ENCODE assay signal across 11 cellular contexts in the genomic region with DNA sequence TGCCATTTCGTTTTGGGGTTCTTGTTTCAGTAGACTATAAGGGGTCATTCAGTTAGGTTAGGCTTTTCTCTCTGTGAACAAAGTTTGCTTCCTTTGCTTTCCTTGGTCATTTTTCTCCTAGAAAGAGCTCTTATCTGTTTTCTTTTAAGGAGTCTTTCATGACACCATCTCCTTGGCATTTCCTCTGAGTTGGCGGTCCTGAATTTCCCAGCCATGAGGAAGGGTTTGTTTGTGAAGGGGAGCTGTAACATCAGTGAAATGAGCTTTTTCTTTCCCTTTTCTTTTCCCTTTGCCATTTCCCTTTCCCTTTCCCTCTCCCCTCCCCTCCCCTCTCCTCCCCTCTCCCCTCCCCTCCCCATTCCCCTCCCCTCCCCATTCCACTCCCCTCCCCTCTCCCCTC.
DNase-seq lines count a peak whose midpoint lies in the region; ATAC-seq, FAIRE-seq and TF ChIP-seq lines count a peak whose summit lies in the region.
"Had no signal": no experiment of that assay in that cellular context is flagged by ENCODE, and none has a peak within 500 bp of the region (broad histone marks: within the 10 kb centered on the region; RNA-seq: fewer than 3 reads in every experiment).

No MANE protein-coding gene starts in this region.

- H2AFZ ChIP-seq in IMR-90 (replicated peaks; ENCODE audit: low read length, poor library complexity): no peak overlapping the region
- H2AFZ ChIP-seq in HepG2 (ENCODE audit: low read length): no peak overlapping the region

- no peaks in the 10 kb centered on the region for H3K36me3 Mint-ChIP-seq in chondrocyte (ENCODE audit: low read depth)
- H3K36me3 Mint-ChIP-seq: naive B cell had no signal

- dilution Hi-C loops in IMR-90 (cut with HindIII; ENCODE audit: low sequenced_read_pairs, unreplicated experiment): no loop called here

- H3K9ac ChIP-seq in IMR-90 (ENCODE audit: low read depth, low read length) (no peak overlapping the region), HepG2 (ENCODE audit: insufficient read depth, low read depth, low read length) (no peak overlapping the region)

- H3K56ac ChIP-seq in IMR-90 (ENCODE audit: extremely low read depth, insufficient read depth, low read length): no peak overlapping the region; the same call in 1 of the 2 replicates

- intact Hi-C loops in IMR-90 (cut with micrococcal nuclease) (no loop called here), HepG2 (cut with micrococcal nuclease; ENCODE audit: unreplicated experiment) (no loop called here)

- no CpG with 5 or more reads among the region's 2 CpGs for WGBS in IMR-90 (ENCODE audit: extremely low coverage in 2 of 2, insufficient read length in 1 of 2), 2 experiments
- 88% methylated on average over 2 of the region's 2 CpGs for WGBS in HepG2 (ENCODE audit: low lambda C conversion rate)

- no peaks in the 10 kb centered on the region for H3K9me3 Mint-ChIP-seq in chondrocyte (ENCODE audit: low read depth)
- H3K9me3 Mint-ChIP-seq: CD4-positive, alpha-beta T cell; effector memory CD8-positive, alpha-beta T cell; naive B cell had no signal

- H3K4ac ChIP-seq in IMR-90 (ENCODE audit: low read depth, low read length): no peak overlapping the region

- no peak overlapping the region for H4K5ac ChIP-seq in IMR-90 (ENCODE audit: low read depth, low read length)

- no peak overlapping the region for H3K23ac ChIP-seq in IMR-90 (ENCODE audit: low read depth, low read length)

- no peaks in the 10 kb centered on the region for H3K27me3 Mint-ChIP-seq in chondrocyte (ENCODE audit: low read depth)
- H3K27me3 Mint-ChIP-seq: CD4-positive, alpha-beta T cell; effector memory CD8-positive, alpha-beta T cell; naive B cell had no signal

- no peak overlapping the region for H2AK5ac ChIP-seq in IMR-90 (ENCODE audit: low read depth, low read length)

- peaks cover 74% of the 10 kb centered on the region for H3K4me1 Mint-ChIP-seq in chondrocyte (ENCODE audit: low read depth)

- peaks cover 94% of the 10 kb centered on the region for H3K79me2 ChIP-seq in HepG2 (ENCODE audit: insufficient read depth, low read length)

- CTCF ChIA-PET in AG04449 (lab: Yijun Ruan, JAX) (interaction anchor here (0.9 to 3.3 kb wide), 4 partner anchors 9 to 372 kb away, joined by 3 to 17 read pairs (median 4); partner anchors contain the start of gene CREG2), IMR-90 (lab: Yijun Ruan, JAX) (interaction anchor here (0.9 to 1.5 kb wide), 3 partner anchors 12 to 73 kb away, joined by 3 read pairs; no protein-coding TSS in a partner anchor), HepG2 (lab: Yijun Ruan, JAX; ENCODE audit: low intra/inter-chr PET ratio, low total read pairs) (no interaction called here)

- 0 out of 4 replicates have a peak overlapping the region, but pooled peaks of 1 of the 2 experiments have one; percentile 50 for H4K8ac ChIP-seq in IMR-90 (ENCODE audit: low read depth in 2 of 2, low read length in 2 of 2)

- TF ChIP-seq CTCF in AG04449 (IDR thresholded peaks at IDR 0.05; ENCODE audit: insufficient read depth, low read length, missing control alignments) (no peak), IMR-90 (conservative IDR thresholded peaks at IDR 0.05; ENCODE audit: low read depth, low read length) (no peak), chondrocyte (IDR thresholded peaks at IDR 0.05) (no peak), HepG2 (CRISPR knock-in tag; IDR thresholded peaks at IDR 0.05) (no peak)

- no peak overlapping the region for H2BK15ac ChIP-seq in IMR-90 (ENCODE audit: low read depth, low read length)

- no peak overlapping the region for H2AK9ac ChIP-seq in IMR-90 (replicated peaks; ENCODE audit: low read depth, low read length, poor library complexity)

- peak; percentile 80 for DNase-seq in AG04449 (ENCODE audit: low read depth, low spot score)
- DNase-seq in IMR-90: peak; percentile 97
- no peak for DNase-seq in chondrocyte (ENCODE audit: low spot score)
- DNase-seq in HepG2 (ENCODE audit: low spot score): no peak
- no peak for DNase-seq in stimulated activated CD4-positive, alpha-beta T cell treated with anti-CD3 and anti-CD28 coated beads, Interleukin-1b, Interleukin-23, amount 100 ng/mL, for 48 hours
- no peak for DNase-seq in NCI-H345 (lab: John Stamatoyannopoulos, UW)
- DNase-seq in NCI-H2227 (lab: John Stamatoyannopoulos, UW; ENCODE audit: unreplicated experiment): no peak
- no peak for DNase-seq in KBM-7
- DNase-seq: CD4-positive, alpha-beta T cell; effector memory CD8-positive, alpha-beta T cell; naive B cell had no signal

- no peak overlapping the region for H3K4me2 ChIP-seq in IMR-90 (ENCODE audit: low read depth, low read length)
- no peak overlapping the region for H3K4me2 ChIP-seq in HepG2 (ENCODE audit: low read depth, low read length)

- H3K27ac Mint-ChIP-seq in chondrocyte (ENCODE audit: unreplicated experiment): peak overlapping the region; percentile 98

- no peak overlapping the region for H2BK20ac ChIP-seq in IMR-90 (ENCODE audit: low read depth, low read length)

- H3K4me3 ChIP-seq in AG04449 (ENCODE audit: low read depth, low read length) (no peak overlapping the region), IMR-90 (ENCODE audit: insufficient read depth, low read depth, low read length) (no peak overlapping the region), HepG2 (replicated peaks in 1 of 3; ENCODE audit: insufficient read depth in 1 of 3, low read depth in 2 of 3, low read length in 3 of 3) (no peak overlapping the region)

- H3K4me3 Mint-ChIP-seq in chondrocyte (ENCODE audit: unreplicated experiment): peak overlapping the region; percentile 40

- in situ Hi-C loops in IMR-90 (cut with MboI; ENCODE audit: low sequenced_read_pairs): no loop called here
- in situ Hi-C loops in HepG2 (cut with HindIII; ENCODE audit: extremely low pct_ligation_motif_present, low pct_unique_long_range_greater_than_20kb): no loop called here
- in situ Hi-C loops in KBM-7 (cut with MboI; ENCODE audit: low pct_unique_long_range_greater_than_20kb, low sequenced_read_pairs): no loop called here

- no peaks in the 10 kb centered on the region for H3K36me3 ChIP-seq in IMR-90 (ENCODE audit: control insufficient read depth, insufficient read depth, low read length)
- H3K36me3 ChIP-seq in HepG2 (replicated peaks in 1 of 2; ENCODE audit: control insufficient read depth in 1 of 2, insufficient read depth in 2 of 2, low read length in 2 of 2): 0 out of 5 replicates have a peak, but pooled peaks cover 0 to 1% of the 10 kb centered on the region in 2 experiments

- H3K9me1 ChIP-seq in IMR-90 (ENCODE audit: insufficient read depth, low read length): peaks cover 33% of the 10 kb centered on the region

- TF ChIP-seq POLR2A in IMR-90 (IDR thresholded peaks at IDR 0.05; ENCODE audit: low read depth, low read length) (no peak), HepG2 (IDR thresholded peaks at IDR 0.05; ENCODE audit: insufficient read depth in 1 of 2, low read depth in 2 of 2, low read length in 2 of 2) (no peak)

- TF ChIP-seq RAD21 in IMR-90 (IDR thresholded peaks at IDR 0.05; ENCODE audit: low read length): no peak; the same call in 1 of the 2 replicates
- TF ChIP-seq RAD21 in HepG2 (CRISPR knock-in tag; IDR thresholded peaks at IDR 0.05): no peak

- FAIRE-seq in HepG2 (lab: Jason Lieb, UNC): no peak

- no peaks in the 10 kb centered on the region for H3K27me3 ChIP-seq in IMR-90 (ENCODE audit: control insufficient read depth, insufficient read depth, low read length)
- no peaks in the 10 kb centered on the region for H3K27me3 ChIP-seq in HepG2 (ENCODE audit: control insufficient read depth in 1 of 2, insufficient read depth in 2 of 2, low read length in 2 of 2)

- H3K4me1 ChIP-seq in IMR-90 (ENCODE audit: control insufficient read depth, insufficient read depth, low read length) (peaks cover 26% of the 10 kb centered on the region), HepG2 (ENCODE audit: insufficient read depth, low read length) (peaks cover 87% of the 10 kb centered on the region)

- BruUV-seq in IMR-90 (replicated peaks; lab: Mats Ljungman, UMichigan) (no TSS peak), HepG2 (replicated peaks; lab: Mats Ljungman, UMichigan) (no TSS peak)

- no peak overlapping the region for H3K18ac ChIP-seq in IMR-90 (ENCODE audit: low read depth, low read length)

- ATAC-seq in IMR-90 (ENCODE audit: low read depth): peak; percentile 74
- ATAC-seq in HepG2: no peak
- ATAC-seq: effector memory CD8-positive, alpha-beta T cell had no signal

- peaks cover 47% of the 10 kb centered on the region for H4K20me1 ChIP-seq in IMR-90 (ENCODE audit: insufficient read depth, low read length)
- H4K20me1 ChIP-seq in HepG2 (ENCODE audit: insufficient read depth, low read length): peaks cover 53% of the 10 kb centered on the region

- H4K91ac ChIP-seq in IMR-90 (ENCODE audit: insufficient read depth, low read depth, low read length): no peak overlapping the region

- H3K79me1 ChIP-seq in IMR-90 (ENCODE audit: low read depth in 1 of 2, low read length in 2 of 2): peaks cover 5 to 72% of the 10 kb centered on the region in 2 experiments

- no peak overlapping the region for H3K14ac ChIP-seq in IMR-90 (replicated peaks; ENCODE audit: low read depth, low read length)

- peak overlapping the region; percentile 49; the same call in 1 of the 2 replicates for H2BK120ac ChIP-seq in IMR-90 (ENCODE audit: low read depth, low read length)

- peak overlapping the region; percentile 28 for H2BK5ac ChIP-seq in IMR-90 (ENCODE audit: low read depth, low read length, poor library complexity, severe bottlenecking)

- POLR2A ChIA-PET in AG04449 (lab: Yijun Ruan, JAX) (interaction anchor here (0.6 to 1.3 kb wide), 4 partner anchors 8 to 266 kb away, joined by 4 to 9 read pairs (median 5); no protein-coding TSS in a partner anchor), IMR-90 (lab: Charles Lee; ENCODE audit: unreplicated experiment) (interaction anchor here (0.7 kb wide), 1 partner anchor 568 kb away, joined by 4 read pairs; no protein-coding TSS in a partner anchor), HepG2 (lab: Yijun Ruan, JAX) (no interaction called here)

- H3K9me3 ChIP-seq in IMR-90 (ENCODE audit: control insufficient read depth, insufficient read depth, low read length) (no peaks in the 10 kb centered on the region), HepG2 (ENCODE audit: low read length) (no peaks in the 10 kb centered on the region)

- TF ChIP-seq EP300 in HepG2 (IDR thresholded peaks at IDR 0.05; ENCODE audit: low read depth in 2 of 2, low read length in 2 of 2): no peak
- TF ChIP-seq EP300 in HepG2 (CRISPR knock-in tag; IDR thresholded peaks at IDR 0.05; ENCODE audit: borderline replicate concordance): no peak

- H3K27ac ChIP-seq in IMR-90 (ENCODE audit: insufficient read depth, low read length) (peak overlapping the region; percentile 59; the same call in 1 of the 2 replicates), HepG2 (ENCODE audit: extremely low read length, insufficient read depth, low read length) (no peak overlapping the region)

TF ChIP-seq in HepG2, 621 proteins besides CTCF, POLR2A, EP300 and RAD21 (continues in another document):
- peak; percentile 93 for TF ChIP-seq PCBP2 (optimal IDR thresholded peaks at IDR 0.05; ENCODE audit: low read depth, low read length, poor library complexity, severe bottlenecking)
- no peak for TF ChIP-seq ZFAT (CRISPR knock-in tag; conservative IDR thresholded peaks at IDR 0.05)
- TF ChIP-seq PCBP1 (IDR thresholded peaks at IDR 0.05; ENCODE audit: borderline replicate concordance, low read depth, low read length): 0 out of 2 replicates have a peak, but pooled peaks have one; percentile 83
- TF ChIP-seq HNRNPK (IDR thresholded peaks at IDR 0.05; ENCODE audit: low read depth, low read length, poor library complexity, severe bottlenecking): peak; percentile 98
- TF ChIP-seq ZNF841 (CRISPR knock-in tag; IDR thresholded peaks at IDR 0.05; ENCODE audit: borderline replicate concordance): no peak

Comparison
In these comparisons a context has a peak if more than half of its experiments do, and no peak if none do; other contexts are left out.
1. DNase-seq: peak in AG04449 (single experiment) and IMR-90 (single experiment); none in chondrocyte (single experiment), HepG2 (single experiment), stimulated activated CD4-positive, alpha-beta T cell treated with anti-CD3 and anti-CD28 coated beads, Interleukin-1b, Interleukin-23, amount 100 ng/mL, for 48 hours (single experiment), NCI-H345 (single experiment), NCI-H2227 (single experiment) and KBM-7 (single experiment).